ENCODE assay signal across 12 cellular contexts in genomic region chr12:110576504-110576903, GRCh38. TPM values are rescaled to one million over a fixed set of nuclear protein-coding genes. Genes with fewer than 3 reads are reported as not detected.
DNase-seq lines count a peak whose midpoint lies in the region; ATAC-seq and TF ChIP-seq lines count a peak whose summit lies in the region.
"Had no signal": no experiment of that assay in that cellular context is flagged by ENCODE, and none has a peak within 500 bp of the region (broad histone marks: within the 10 kb centered on the region; RNA-seq: fewer than 3 reads in every experiment).

No MANE protein-coding gene starts in this region.

- H3K36me3 Mint-ChIP-seq in CD4-positive, CD25-positive, alpha-beta regulatory T cell = peaks cover 9% of the 10 kb centered on the region
- H3K36me3 Mint-ChIP-seq in CD8-positive, alpha-beta memory T cell = peaks cover 1 to 11% (median 10%) of the 10 kb centered on the region in 3 donors
- H3K36me3 Mint-ChIP-seq in activated naive CD8-positive, alpha-beta T cell treated with anti-CD3 and anti-CD28 coated beads, Interleukin-2, amount 50 U/mL, for 24 hours (ENCODE audit: low read depth) = peaks cover 37% of the 10 kb centered on the region
- peaks cover 0 to 13% (median 4%) of the 10 kb centered on the region in 3 donors for H3K36me3 Mint-ChIP-seq in naive thymus-derived CD8-positive, alpha-beta T cell

- no peaks in the 10 kb centered on the region for H3K27me3 Mint-ChIP-seq in CD4-positive, CD25-positive, alpha-beta regulatory T cell
- H3K27me3 Mint-ChIP-seq in CD8-positive, alpha-beta memory T cell = no peaks in the 10 kb centered on the region
- no peaks in the 10 kb centered on the region for H3K27me3 Mint-ChIP-seq in activated naive CD8-positive, alpha-beta T cell treated with anti-CD3 and anti-CD28 coated beads, Interleukin-2, amount 50 U/mL, for 24 hours
- H3K27me3 Mint-ChIP-seq in naive thymus-derived CD8-positive, alpha-beta T cell = no peaks in the 10 kb centered on the region

- peaks cover 3% of the 10 kb centered on the region for H3K36me3 ChIP-seq in CD4-positive, CD25-positive, alpha-beta regulatory T cell (ENCODE audit: control insufficient read depth, insufficient read depth, low read length)
- H3K36me3 ChIP-seq in CD8-positive, alpha-beta memory T cell (ENCODE audit: insufficient read depth, low read length) = peaks cover 7% of the 10 kb centered on the region
- no peaks in the 10 kb centered on the region for H3K36me3 ChIP-seq in lower lobe of right lung

- peak overlapping the region; percentile 5 for H3K27ac ChIP-seq in CD4-positive, CD25-positive, alpha-beta regulatory T cell (ENCODE audit: insufficient read depth, low read length, poor library complexity, severe bottlenecking)
- no peak overlapping the region for H3K27ac ChIP-seq in CD8-positive, alpha-beta memory T cell (ENCODE audit: low read depth, low read length)
- no peak overlapping the region for H3K27ac ChIP-seq in lower lobe of right lung

- peak overlapping the region; percentile 8 for H3K4me3 ChIP-seq in CD4-positive, CD25-positive, alpha-beta regulatory T cell (ENCODE audit: low read depth, low read length)
- no peak overlapping the region for H3K4me3 ChIP-seq in CD8-positive, alpha-beta memory T cell (ENCODE audit: low read length)
- no peak overlapping the region for H3K4me3 ChIP-seq in lower lobe of right lung

- peaks cover 7 to 14% of the 10 kb centered on the region in 2 experiments for H3K9me3 ChIP-seq in CD4-positive, CD25-positive, alpha-beta regulatory T cell (ENCODE audit: control insufficient read depth in 2 of 2, low read length in 2 of 2)
- H3K9me3 ChIP-seq in CD8-positive, alpha-beta memory T cell (ENCODE audit: low read length) = peaks cover 4% of the 10 kb centered on the region
- H3K9me3 ChIP-seq in lower lobe of right lung = peaks cover 8% of the 10 kb centered on the region

- intact Hi-C loops in lower lobe of right lung (cut with DNase I) = no loop called here

- CTCF ChIA-PET in CD8-positive, alpha-beta memory T cell (lab: Charles Lee) = interaction anchor here (1.1 to 2.2 kb wide), 5 partner anchors 9 to 27 kb away, joined by 3 to 16 read pairs (median 7); no protein-coding TSS in a partner anchor

- ATAC-seq in CD4-positive, CD25-positive, alpha-beta regulatory T cell (ENCODE audit: low read depth in 2 of 2) = no peak
- ATAC-seq in activated naive CD8-positive, alpha-beta T cell treated with anti-CD3 and anti-CD28 coated beads, Interleukin-2, amount 50 U/mL, for 24 hours = no peak
- ATAC-seq in naive thymus-derived CD8-positive, alpha-beta T cell = no peak
- ATAC-seq in lower lobe of right lung (no peak), GM18868 (IDR thresholded peaks at IDR 0.05; ENCODE audit: unreplicated experiment) (no peak)
- ATAC-seq: WTC11 had no signal

- H3K4me3 Mint-ChIP-seq in CD4-positive, CD25-positive, alpha-beta regulatory T cell = peak overlapping the region in 3 of 4 donors; percentile 0 to 65 (median 30)
- H3K4me3 Mint-ChIP-seq in CD8-positive, alpha-beta memory T cell = peak overlapping the region in 5 of 7 donors; percentile 16 to 68 (median 43)
- H3K4me3 Mint-ChIP-seq in activated naive CD8-positive, alpha-beta T cell treated with anti-CD3 and anti-CD28 coated beads, Interleukin-2, amount 50 U/mL, for 24 hours = peak overlapping the region; percentile 50
- peak overlapping the region in 7 of 10 donors; percentile 20 to 57 (median 44) for H3K4me3 Mint-ChIP-seq in naive thymus-derived CD8-positive, alpha-beta T cell
- H3K4me3 Mint-ChIP-seq: WTC11 had no signal

- no peak for TF ChIP-seq CTCF in lower lobe of right lung (IDR thresholded peaks at IDR 0.05)

- H3K4me1 ChIP-seq in CD4-positive, CD25-positive, alpha-beta regulatory T cell (ENCODE audit: control insufficient read depth, insufficient read depth, low read length, poor library complexity, severe bottlenecking) = peaks cover 63% of the 10 kb centered on the region
- H3K4me1 ChIP-seq in CD8-positive, alpha-beta memory T cell (ENCODE audit: insufficient read depth, low read length) = peaks cover 67% of the 10 kb centered on the region
- peaks cover 70% of the 10 kb centered on the region for H3K4me1 ChIP-seq in lower lobe of right lung

- no peak for DNase-seq in CD4-positive, CD25-positive, alpha-beta regulatory T cell
- DNase-seq in CD8-positive, alpha-beta memory T cell = no peak
- DNase-seq in activated naive CD8-positive, alpha-beta T cell treated with anti-CD3 and anti-CD28 coated beads, Interleukin-2, amount 50 U/mL, for 24 hours = no peak
- DNase-seq in naive thymus-derived CD8-positive, alpha-beta T cell = no peak
- DNase-seq in KG1 (lab: John Stamatoyannopoulos, UW) = no peak
- DNase-seq in lower lobe of right lung = no peak
- DNase-seq: kidney glomerular epithelial cell; NCI-H1105 treated with DMSO at 0.1 percent for 48 hours; SK-N-SH; stimulated activated CD4-positive, alpha-beta T cell treated with anti-CD3 and anti-CD28 coated beads, Interleukin-4, amount 100 ng/mL, for 1 hour had no signal

- H3K27me3 ChIP-seq in CD4-positive, CD25-positive, alpha-beta regulatory T cell (ENCODE audit: control insufficient read depth, insufficient read depth, low read length) = no peaks in the 10 kb centered on the region
- H3K27me3 ChIP-seq in CD8-positive, alpha-beta memory T cell (ENCODE audit: insufficient read depth, low read length, poor library complexity, severe bottlenecking) = no peaks in the 10 kb centered on the region
- no peaks in the 10 kb centered on the region for H3K27me3 ChIP-seq in lower lobe of right lung (ENCODE audit: low read depth)

- H3K4me1 Mint-ChIP-seq in CD4-positive, CD25-positive, alpha-beta regulatory T cell = peaks cover 12 to 81% (median 54%) of the 10 kb centered on the region in 4 donors
- peaks cover 70 to 86% (median 81%) of the 10 kb centered on the region in 3 donors for H3K4me1 Mint-ChIP-seq in CD8-positive, alpha-beta memory T cell
- H3K4me1 Mint-ChIP-seq in activated naive CD8-positive, alpha-beta T cell treated with anti-CD3 and anti-CD28 coated beads, Interleukin-2, amount 50 U/mL, for 24 hours = peaks cover 85% of the 10 kb centered on the region
- H3K4me1 Mint-ChIP-seq in naive thymus-derived CD8-positive, alpha-beta T cell = peaks cover 21 to 83% (median 64%) of the 10 kb centered on the region in 4 donors

- H3K27ac Mint-ChIP-seq in CD4-positive, CD25-positive, alpha-beta regulatory T cell = peak overlapping the region in 2 of 3 donors; percentile 1 to 6
- H3K27ac Mint-ChIP-seq in CD8-positive, alpha-beta memory T cell = peak overlapping the region in 7 of 8 donors; percentile 9 to 92 (median 78)
- H3K27ac Mint-ChIP-seq in activated naive CD8-positive, alpha-beta T cell treated with anti-CD3 and anti-CD28 coated beads, Interleukin-2, amount 50 U/mL, for 24 hours = peak overlapping the region; percentile 100
- peak overlapping the region in 7 of 10 donors; percentile 30 to 94 (median 72) for H3K27ac Mint-ChIP-seq in naive thymus-derived CD8-positive, alpha-beta T cell
- H3K27ac Mint-ChIP-seq: WTC11 had no signal

- peaks cover 0 to 10% (median 3%) of the 10 kb centered on the region in 7 donors for H3K9me3 Mint-ChIP-seq in CD4-positive, CD25-positive, alpha-beta regulatory T cell
- peaks cover 5 to 8% (median 7%) of the 10 kb centered on the region in 5 donors for H3K9me3 Mint-ChIP-seq in CD8-positive, alpha-beta memory T cell
- H3K9me3 Mint-ChIP-seq in activated naive CD8-positive, alpha-beta T cell treated with anti-CD3 and anti-CD28 coated beads, Interleukin-2, amount 50 U/mL, for 24 hours = peaks cover 10% of the 10 kb centered on the region
- H3K9me3 Mint-ChIP-seq in naive thymus-derived CD8-positive, alpha-beta T cell = peaks cover 0 to 12% (median 2%) of the 10 kb centered on the region in 9 donors

- POLR2A ChIA-PET in CD8-positive, alpha-beta memory T cell (lab: Charles Lee) = no interaction called here
- POLR2A ChIA-PET in naive thymus-derived CD8-positive, alpha-beta T cell (lab: Charles Lee) = interaction anchor here (3.8 kb wide), 1 partner anchor 10 kb away, joined by 17 read pairs; no protein-coding TSS in a partner anchor

RNA-seq across cellular contexts. Expression of gene PPTC7, which starts 6.6 kb away (rescaled TPM):
- total RNA-seq in CD4-positive, CD25-positive, alpha-beta regulatory T cell = 42.3 TPM
- 10 to 100 TPM in 1 of 4 donors, 1 to 10 TPM in 3; 6.7 to 10.3 (median 8.4) TPM for polyA plus RNA-seq in CD4-positive, CD25-positive, alpha-beta regulatory T cell
- total RNA-seq in CD8-positive, alpha-beta memory T cell = 10 to 100 TPM; 52.0 TPM
- polyA plus RNA-seq in CD8-positive, alpha-beta memory T cell = 11.7 TPM
- total RNA-seq in naive thymus-derived CD8-positive, alpha-beta T cell = 10 to 100 TPM; 34.4 to 34.8 TPM
- 10 to 100 TPM in 1 of 3 donors, 1 to 10 TPM in 2; 7.6 to 10.2 (median 9.6) TPM for polyA plus RNA-seq in naive thymus-derived CD8-positive, alpha-beta T cell
- total RNA-seq in lower lobe of right lung = 23.6 TPM

RNA-seq across cellular contexts. Expression of gene TCTN1, which starts 37.4 kb away (rescaled TPM):
- 1.6 TPM for total RNA-seq in CD4-positive, CD25-positive, alpha-beta regulatory T cell
- 1 to 10 TPM; 2.7 to 5.8 (median 4.0) TPM for polyA plus RNA-seq in CD4-positive, CD25-positive, alpha-beta regulatory T cell
- total RNA-seq in CD8-positive, alpha-beta memory T cell = 10 to 100 TPM in 1 of 2 experiments, 1 to 10 TPM in 1; 9.8 to 11.1 TPM
- polyA plus RNA-seq in CD8-positive, alpha-beta memory T cell = 4.6 TPM
- 10 to 100 TPM; 13.4 to 16.2 TPM for total RNA-seq in naive thymus-derived CD8-positive, alpha-beta T cell
- 10 to 100 TPM in 2 of 3 donors, 1 to 10 TPM in 1; 8.7 to 16.4 (median 13.6) TPM for polyA plus RNA-seq in naive thymus-derived CD8-positive, alpha-beta T cell
- 40.1 TPM for total RNA-seq in lower lobe of right lung

Comparison
In these comparisons a context has a peak if more than half of its experiments do, and no peak if none do; other contexts are left out.
1. H3K27ac Mint-ChIP-seq: peak in every context shown above with its lines; median percentile 100 in activated naive CD8-positive, alpha-beta T cell treated with anti-CD3 and anti-CD28 coated beads, Interleukin-2, amount 50 U/mL, for 24 hours; 78 in CD8-positive, alpha-beta memory T cell; 72 in naive thymus-derived CD8-positive, alpha-beta T cell; 4 in CD4-positive, CD25-positive, alpha-beta regulatory T cell.